In the genomic region with DNA sequence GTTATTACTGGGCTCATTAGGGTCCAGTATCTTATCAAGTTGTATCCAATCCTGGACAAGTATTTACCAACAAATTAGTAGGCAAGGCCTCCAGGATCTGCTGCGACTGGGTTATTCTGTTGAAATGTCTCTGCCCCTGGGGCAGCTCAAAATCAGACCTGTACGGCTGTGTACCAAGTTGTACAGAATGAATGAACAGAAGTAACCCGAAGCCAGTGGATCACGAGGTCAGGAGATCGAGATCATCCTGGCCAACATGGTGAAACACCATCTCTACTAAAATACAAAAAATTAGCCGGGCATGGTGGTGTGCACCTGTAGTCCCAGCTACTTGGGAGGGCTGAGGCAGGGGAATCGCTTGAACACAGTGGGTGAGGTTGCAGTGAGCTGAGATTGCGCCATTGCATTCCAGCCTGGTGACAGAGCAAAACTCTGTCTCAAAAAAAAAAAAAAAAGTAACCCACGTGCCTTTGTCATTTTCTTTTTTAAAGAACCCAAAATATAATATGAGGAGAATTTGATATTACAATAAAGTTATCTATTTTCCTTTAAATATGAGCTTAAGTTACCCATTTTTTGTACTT, we compare ENCODE assay signal across 16 cellular contexts.
A peak's percentile ranks its signal among the peaks of the same experiment; 100 is the strongest.
DNase-seq lines count a peak whose midpoint lies in the region; ATAC-seq and TF ChIP-seq lines count a peak whose summit lies in the region.
"Had no signal": no experiment of that assay in that cellular context is flagged by ENCODE, and none has a peak within 500 bp of the region (broad histone marks: within the 10 kb centered on the region; RNA-seq: fewer than 3 reads in every experiment).

No MANE protein-coding gene starts in this region.

- H3K27ac Mint-ChIP-seq in osteocyte (ENCODE audit: unreplicated experiment), result peak overlapping the region; percentile 66
- H3K27ac Mint-ChIP-seq: activated naive CD8-positive, alpha-beta T cell treated with anti-CD3 and anti-CD28 coated beads, Interleukin-2, amount 10 ng/mL, durations not matched to agents 7 days and 5 days had no signal

- intact Hi-C loops in esophagus squamous epithelium (cut with DNase I), result no loop called here

- peaks cover 81% of the 10 kb centered on the region for H3K4me1 Mint-ChIP-seq in osteocyte (ENCODE audit: unreplicated experiment)

- WGBS in esophagus squamous epithelium, 2 donors, result 75 to 82% methylated on average over 8 to 9 of the region's 9 CpGs

- H3K27ac ChIP-seq in esophagus squamous epithelium, result peak overlapping the region in 3 of 4 donors; percentile 31 to 82 (median 62)
- H3K27ac ChIP-seq: prostate gland had no signal

- no peak overlapping the region for H3K4me3 Mint-ChIP-seq in osteocyte (ENCODE audit: unreplicated experiment)
- H3K4me3 Mint-ChIP-seq: activated naive CD8-positive, alpha-beta T cell treated with anti-CD3 and anti-CD28 coated beads, Interleukin-2, amount 10 ng/mL, durations not matched to agents 7 days and 5 days had no signal

- H3K9me3 Mint-ChIP-seq in osteocyte (ENCODE audit: unreplicated experiment), result no peaks in the 10 kb centered on the region
- H3K9me3 Mint-ChIP-seq: activated naive CD8-positive, alpha-beta T cell treated with anti-CD3 and anti-CD28 coated beads, Interleukin-2, amount 10 ng/mL, durations not matched to agents 7 days and 5 days had no signal

- no peak for ATAC-seq in GM21825 (IDR thresholded peaks at IDR 0.05; ENCODE audit: unreplicated experiment)

- no peak overlapping the region for H3K4me3 ChIP-seq in esophagus squamous epithelium
- H3K4me3 ChIP-seq: prostate gland, tibial nerve had no signal

- peaks cover 0 to 6% (median 0%) of the 10 kb centered on the region in 4 donors for H3K27me3 ChIP-seq in esophagus squamous epithelium
- H3K27me3 ChIP-seq: tibial nerve had no signal

- TF ChIP-seq CTCF in esophagus squamous epithelium (IDR thresholded peaks at IDR 0.05) (no peak), osteocyte (IDR thresholded peaks at IDR 0.05) (no peak)

- no peaks in the 10 kb centered on the region for H3K27me3 Mint-ChIP-seq in osteocyte (ENCODE audit: unreplicated experiment)

- no peaks in the 10 kb centered on the region for H3K9me3 ChIP-seq in esophagus squamous epithelium
- H3K9me3 ChIP-seq: prostate gland, tibial nerve had no signal

- peaks cover 12 to 71% (median 12%) of the 10 kb centered on the region in 3 donors for H3K4me1 ChIP-seq in esophagus squamous epithelium
- H3K4me1 ChIP-seq: prostate gland had no signal

- H3K36me3 Mint-ChIP-seq in osteocyte (ENCODE audit: unreplicated experiment), result peaks cover 49% of the 10 kb centered on the region
- H3K36me3 Mint-ChIP-seq: activated naive CD8-positive, alpha-beta T cell treated with anti-CD3 and anti-CD28 coated beads, Interleukin-2, amount 10 ng/mL, durations not matched to agents 7 days and 5 days had no signal

- no peak for TF ChIP-seq POLR2A in esophagus squamous epithelium (IDR thresholded peaks at IDR 0.05)

- peaks cover 0 to 41% (median 0%) of the 10 kb centered on the region in 3 donors for H3K36me3 ChIP-seq in esophagus squamous epithelium
- H3K36me3 ChIP-seq: prostate gland had no signal

- DNase-seq in EH (ENCODE audit: low read depth) (peak; percentile 76), RPMI7951 (ENCODE audit: low read depth) (peak; percentile 56), esophagus squamous epithelium (lab: John Stamatoyannopoulos, UW) (no peak), osteocyte (ENCODE audit: extremely low spot score, unreplicated experiment) (no peak), T-helper 9 cell (no peak), RPMI8226 (no peak)
- no peak for DNase-seq in effector CD4-positive, alpha-beta T cell
- DNase-seq: activated CD4-positive, CD25-positive, alpha-beta regulatory T cell treated with anti-CD3 and anti-CD28 coated beads, Interleukin-2, amount 50 U/mL, for 72 hours; activated naive CD8-positive, alpha-beta T cell treated with anti-CD3 and anti-CD28 coated beads, Interleukin-2, amount 10 ng/mL, durations not matched to agents 7 days and 5 days; islet precursor cell; NCI-H1092 treated with DMSO at 0.1 percent for 48 hours; NCI-H226; stimulated activated CD4-positive, alpha-beta T cell treated with anti-CD3 and anti-CD28 coated beads, Interleukin-1b, Interleukin-23, amount 100 ng/mL, for 48 hours had no signal

Comparison
In these comparisons a context has a peak if more than half of its experiments do, and no peak if none do; other contexts are left out.
1. DNase-seq: peak in EH (single experiment) and RPMI7951 (single experiment); none in esophagus squamous epithelium (single experiment), osteocyte (single experiment), T-helper 9 cell (single experiment), RPMI8226 (single experiment) and effector CD4-positive, alpha-beta T cell (single experiment).